In the genomic region with DNA sequence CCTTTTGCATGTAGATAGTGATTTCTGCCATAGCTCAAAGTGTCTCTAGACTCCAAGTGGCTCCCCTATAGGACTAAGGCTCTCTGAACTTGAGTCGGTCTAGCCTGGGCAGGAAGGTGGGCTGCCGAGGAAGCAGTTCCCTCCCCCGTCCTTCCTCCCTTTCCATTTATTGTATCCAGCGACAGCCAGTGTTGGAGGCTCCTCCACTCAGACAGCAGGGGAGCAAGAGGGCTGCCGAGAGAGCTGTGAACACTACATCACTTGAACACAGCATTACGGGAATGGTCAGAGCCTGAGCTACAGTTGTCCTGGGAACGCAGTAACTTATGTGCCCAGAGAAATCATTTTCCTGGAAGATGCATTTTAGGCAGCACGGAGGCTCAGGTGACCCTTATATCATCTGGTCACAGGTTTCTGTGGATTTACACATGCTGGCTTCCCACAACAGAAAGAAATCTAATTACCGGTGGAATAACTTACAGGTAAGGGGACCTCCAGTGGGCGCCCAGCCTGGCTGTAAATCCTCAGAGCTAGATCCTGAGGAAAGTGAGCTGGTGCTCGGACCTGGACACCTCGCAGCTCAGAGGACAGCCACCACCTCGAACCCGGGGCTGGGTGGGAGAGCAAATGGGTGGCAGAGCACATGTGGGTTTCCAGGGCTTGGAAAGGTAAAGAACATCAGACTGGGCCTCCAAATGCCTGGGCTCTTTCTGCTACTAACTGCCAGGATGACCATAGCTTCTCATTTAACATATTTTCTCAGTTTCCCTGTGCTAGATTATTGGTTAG, we compare ENCODE assay signal across 16 cellular contexts.
DNase-seq lines count a peak whose midpoint lies in the region; ATAC-seq, FAIRE-seq and TF ChIP-seq lines count a peak whose summit lies in the region.
"Had no signal": no experiment of that assay in that cellular context is flagged by ENCODE, and none has a peak within 500 bp of the region (broad histone marks: within the 10 kb centered on the region; RNA-seq: fewer than 3 reads in every experiment).

No MANE protein-coding gene starts in this region.

- no peak overlapping the region for H2BK15ac ChIP-seq in IMR-90 (ENCODE audit: low read depth, low read length)

- no peak for TF ChIP-seq RAD21 in IMR-90 (IDR thresholded peaks at IDR 0.05; ENCODE audit: low read length)
- no peak for TF ChIP-seq RAD21 in HepG2 (CRISPR knock-in tag; IDR thresholded peaks at IDR 0.05)

- H3K27ac ChIP-seq in AG04450 (ENCODE audit: low read depth, low read length) (no peak overlapping the region), IMR-90 (ENCODE audit: insufficient read depth, low read length) (no peak overlapping the region), HepG2 (ENCODE audit: extremely low read length, insufficient read depth, low read length) (no peak overlapping the region), tibial nerve (no peak overlapping the region)
- H3K27ac ChIP-seq: HL-60, ovary, stomach had no signal

- in situ Hi-C loops in IMR-90 (cut with MboI; ENCODE audit: low sequenced_read_pairs): no loop called here
- in situ Hi-C loops in HepG2 (cut with HindIII; ENCODE audit: extremely low pct_ligation_motif_present, low pct_unique_long_range_greater_than_20kb): no loop called here

- intact Hi-C loops in IMR-90 (cut with micrococcal nuclease) (loop anchor here (5.0 kb wide), 1 partner anchor 69 kb away; no protein-coding TSS in a partner anchor), HepG2 (cut with micrococcal nuclease; ENCODE audit: unreplicated experiment) (no loop called here)

- no peak overlapping the region for H2BK5ac ChIP-seq in IMR-90 (ENCODE audit: low read depth, low read length, poor library complexity, severe bottlenecking)

- no peak for FAIRE-seq in HepG2 (lab: Jason Lieb, UNC)

- H3K4me1 ChIP-seq in IMR-90 (ENCODE audit: control insufficient read depth, insufficient read depth, low read length) (0 out of 2 replicates have a peak, but pooled peaks cover 2% of the 10 kb centered on the region), HepG2 (ENCODE audit: insufficient read depth, low read length) (peaks cover 10% of the 10 kb centered on the region), tibial nerve (peaks cover 0 to 11% (median 0%) of the 10 kb centered on the region in 4 donors)

- no peak overlapping the region for H2BK120ac ChIP-seq in IMR-90 (ENCODE audit: low read depth, low read length)

- H2AFZ ChIP-seq in IMR-90 (replicated peaks; ENCODE audit: low read length, poor library complexity): peak overlapping the region; percentile 17
- H2AFZ ChIP-seq in HepG2 (ENCODE audit: low read length): no peak overlapping the region

- H3K27me3 ChIP-seq in AG04450 (ENCODE audit: control insufficient read depth, insufficient read depth, low read length) (peaks cover 2% of the 10 kb centered on the region), IMR-90 (ENCODE audit: control insufficient read depth, insufficient read depth, low read length) (peaks cover 24% of the 10 kb centered on the region), HepG2 (ENCODE audit: control insufficient read depth in 1 of 2, insufficient read depth in 2 of 2, low read length in 2 of 2) (no peaks in the 10 kb centered on the region; a peak in 1 of 5 replicates), tibial nerve (no peaks in the 10 kb centered on the region)
- H3K27me3 ChIP-seq: ovary had no signal

- H3K9ac ChIP-seq in IMR-90 (ENCODE audit: low read depth, low read length) (no peak overlapping the region), HepG2 (ENCODE audit: insufficient read depth, low read depth, low read length) (no peak overlapping the region)

- no peak for TF ChIP-seq POLR2A in IMR-90 (IDR thresholded peaks at IDR 0.05; ENCODE audit: low read depth, low read length)
- no peak for TF ChIP-seq POLR2A in HepG2 (IDR thresholded peaks at IDR 0.05; ENCODE audit: insufficient read depth in 1 of 2, low read depth in 2 of 2, low read length in 2 of 2)
- no peak for TF ChIP-seq POLR2A in tibial nerve (IDR thresholded peaks at IDR 0.05)

- BruUV-seq in IMR-90 (replicated peaks; lab: Mats Ljungman, UMichigan): no TSS peak
- no TSS peak for BruUV-seq in HepG2 (replicated peaks; lab: Mats Ljungman, UMichigan)

- ATAC-seq in IMR-90 (ENCODE audit: low read depth) (no peak), HepG2 (peak; percentile 48; the same call in 2 of the 3 replicates), GM21526 (IDR thresholded peaks at IDR 0.05; ENCODE audit: low FRiP score, unreplicated experiment) (no peak), HG02642 (IDR thresholded peaks at IDR 0.05; ENCODE audit: poor library complexity, unreplicated experiment) (no peak), GM18858 (IDR thresholded peaks at IDR 0.05; ENCODE audit: unreplicated experiment) (no peak)

- no peak overlapping the region for H3K23ac ChIP-seq in IMR-90 (ENCODE audit: low read depth, low read length)

- H3K9me3 ChIP-seq in AG04450 (ENCODE audit: control insufficient read depth, insufficient read depth, low read length) (no peaks in the 10 kb centered on the region), IMR-90 (ENCODE audit: control insufficient read depth, insufficient read depth, low read length) (no peaks in the 10 kb centered on the region), HepG2 (ENCODE audit: low read length) (no peaks in the 10 kb centered on the region), tibial nerve (no peaks in the 10 kb centered on the region)
- H3K9me3 ChIP-seq: ovary, stomach had no signal

- H3K79me1 ChIP-seq in IMR-90 (ENCODE audit: low read depth in 1 of 2, low read length in 2 of 2): no peaks in the 10 kb centered on the region

- no peaks in the 10 kb centered on the region for H3K79me2 ChIP-seq in HepG2 (ENCODE audit: insufficient read depth, low read length)

- H2AK9ac ChIP-seq in IMR-90 (replicated peaks; ENCODE audit: low read depth, low read length, poor library complexity): peak overlapping the region; percentile 37

- H2BK20ac ChIP-seq in IMR-90 (ENCODE audit: low read depth, low read length): no peak overlapping the region

- no peak overlapping the region for H3K56ac ChIP-seq in IMR-90 (ENCODE audit: extremely low read depth, insufficient read depth, low read length)

- H4K8ac ChIP-seq in IMR-90 (ENCODE audit: low read depth in 2 of 2, low read length in 2 of 2): no peak overlapping the region

- DNase-seq in AG04450 (ENCODE audit: low read depth, low spot score) (no peak), IMR-90 (no peak), cerebellar cortex (ENCODE audit: low spot score) (peak; percentile 40), HepG2 (ENCODE audit: low spot score) (no peak), tibial nerve (ENCODE audit: low spot score in 2 of 2) (no peak)
- DNase-seq: activated CD4-positive, alpha-beta T cell treated with anti-CD3 and anti-CD28 coated beads for 48 hours; DMS153; HFFc6; NCI-H187 treated with DMSO at 0.1 percent for 48 hours; ovary; Right ventricle myocardium superior; stomach had no signal

- H3K9me1 ChIP-seq in IMR-90 (ENCODE audit: insufficient read depth, low read length): no peaks in the 10 kb centered on the region

- H2AK5ac ChIP-seq in IMR-90 (ENCODE audit: low read depth, low read length): no peak overlapping the region

- no peak overlapping the region for H4K91ac ChIP-seq in IMR-90 (ENCODE audit: insufficient read depth, low read depth, low read length)

- no peak overlapping the region for H3K14ac ChIP-seq in IMR-90 (replicated peaks; ENCODE audit: low read depth, low read length)

- CTCF ChIA-PET in AG04450 (lab: Charles Lee) (interaction anchor here (0.7 to 1.6 kb wide), 3 partner anchors 9 to 156 kb away, joined by 3 to 7 read pairs (median 3); no protein-coding TSS in a partner anchor), IMR-90 (lab: Yijun Ruan, JAX) (no interaction called here), HepG2 (lab: Yijun Ruan, JAX; ENCODE audit: low intra/inter-chr PET ratio, low total read pairs) (no interaction called here)

- TF ChIP-seq EP300 in HepG2 (IDR thresholded peaks at IDR 0.05; ENCODE audit: low read depth in 2 of 2, low read length in 2 of 2) (no peak), HepG2 (CRISPR knock-in tag; IDR thresholded peaks at IDR 0.05; ENCODE audit: borderline replicate concordance) (no peak), tibial nerve (IDR thresholded peaks at IDR 0.05) (no peak)

- no peak overlapping the region for H3K4me2 ChIP-seq in IMR-90 (ENCODE audit: low read depth, low read length)
- no peak overlapping the region for H3K4me2 ChIP-seq in HepG2 (ENCODE audit: low read depth, low read length)

- H4K20me1 ChIP-seq in IMR-90 (ENCODE audit: insufficient read depth, low read length) (0 out of 2 replicates have a peak, but pooled peaks cover 4% of the 10 kb centered on the region), HepG2 (ENCODE audit: insufficient read depth, low read length) (no peaks in the 10 kb centered on the region; the same call in 1 of the 2 replicates)

- TF ChIP-seq CTCF in AG04450 (IDR thresholded peaks at IDR 0.05; ENCODE audit: low read depth, low read length): peak; percentile 39
- 0 out of 2 replicates have a peak, but pooled peaks have one; percentile 9 for TF ChIP-seq CTCF in IMR-90 (conservative IDR thresholded peaks at IDR 0.05; ENCODE audit: low read depth, low read length)
- peak; percentile 7; the same call in 1 of the 2 replicates for TF ChIP-seq CTCF in HepG2 (CRISPR knock-in tag; IDR thresholded peaks at IDR 0.05)
- TF ChIP-seq CTCF in tibial nerve (IDR thresholded peaks at IDR 0.05): no peak

- H3K18ac ChIP-seq in IMR-90 (ENCODE audit: low read depth, low read length): no peak overlapping the region

- dilution Hi-C loops in IMR-90 (cut with HindIII; ENCODE audit: low sequenced_read_pairs, unreplicated experiment): no loop called here

- H3K4ac ChIP-seq in IMR-90 (ENCODE audit: low read depth, low read length): no peak overlapping the region

- H3K36me3 ChIP-seq in IMR-90 (ENCODE audit: control insufficient read depth, insufficient read depth, low read length) (no peaks in the 10 kb centered on the region), HepG2 (replicated peaks in 1 of 2; ENCODE audit: control insufficient read depth in 1 of 2, insufficient read depth in 2 of 2, low read length in 2 of 2) (no peaks in the 10 kb centered on the region), tibial nerve (no peaks in the 10 kb centered on the region)
- H3K36me3 ChIP-seq: ovary, stomach had no signal

- no peak overlapping the region for H4K5ac ChIP-seq in IMR-90 (ENCODE audit: low read depth, low read length)

- WGBS in IMR-90 (ENCODE audit: extremely low coverage in 2 of 2, insufficient read length in 1 of 2), 2 experiments: 60% methylated on average over 1 of the region's 14 CpGs; no CpG with 5 or more reads in 1 of the 2 experiments
- 32% methylated on average over 13 of the region's 14 CpGs for WGBS in HepG2 (ENCODE audit: low lambda C conversion rate)
- WGBS in tibial nerve, 2 donors: 57 to 60% methylated on average over 12 to 14 of the region's 14 CpGs

- POLR2A ChIA-PET in AG04450 (lab: Yijun Ruan, JAX) (no interaction called here), IMR-90 (lab: Charles Lee; ENCODE audit: unreplicated experiment) (no interaction called here), HepG2 (lab: Yijun Ruan, JAX) (no interaction called here)

- H3K4me3 ChIP-seq in AG04450 (ENCODE audit: low read depth, low read length) (no peak overlapping the region), IMR-90 (ENCODE audit: insufficient read depth, low read depth, low read length) (no peak overlapping the region), HepG2 (replicated peaks in 1 of 3; ENCODE audit: insufficient read depth in 1 of 3, low read depth in 2 of 3, low read length in 3 of 3) (no peak overlapping the region), tibial nerve (no peak overlapping the region)
- H3K4me3 ChIP-seq: ovary, stomach had no signal

Comparison
In these comparisons a context has a peak if more than half of its experiments do, and no peak if none do; other contexts are left out.
1. CTCF ChIP-seq: peak in AG04450 (single experiment), IMR-90 (single experiment) and HepG2 (single experiment); none in tibial nerve (0 of 5).